ENCODE assay signal across 8 cellular contexts in genomic region chr1:31760901-31761470, GRCh38. TPM values are rescaled to one million over a fixed set of nuclear protein-coding genes. Genes with fewer than 3 reads are reported as not detected.
DNase-seq lines count a peak whose midpoint lies in the region; ATAC-seq and TF ChIP-seq lines count a peak whose summit lies in the region.

No MANE protein-coding gene starts in this region.

- H3K27me3 Mint-ChIP-seq in nephron progenitor cell (ENCODE audit: low read depth, poor library complexity): peaks cover 37% of the 10 kb centered on the region

- H3K36me3 ChIP-seq in PC-3 (ENCODE audit: low read depth, low read length) (no peaks in the 10 kb centered on the region), thymus (ENCODE audit: control insufficient read depth, insufficient read depth) (peaks cover 12% of the 10 kb centered on the region)

- no peak overlapping the region for H3K27ac Mint-ChIP-seq in nephron progenitor cell

- H3K36me3 Mint-ChIP-seq in nephron progenitor cell (ENCODE audit: low read depth): no peaks in the 10 kb centered on the region

- H3F3A ChIP-seq in PC-3 (ENCODE audit: low read length, unreplicated experiment): no peaks in the 10 kb centered on the region

- peaks cover 59% of the 10 kb centered on the region for H3K4me1 Mint-ChIP-seq in nephron progenitor cell

- H3K27me3 ChIP-seq in PC-3 (ENCODE audit: low read length): no peaks in the 10 kb centered on the region
- H3K27me3 ChIP-seq in thymus (ENCODE audit: control insufficient read depth, insufficient read depth): no peaks in the 10 kb centered on the region

- POLR2A ChIA-PET in PC-3 (lab: Charles Lee; ENCODE audit: unreplicated experiment): interaction anchor here (0.7 kb wide), 1 partner anchor 1043 kb away, joined by 5 read pairs; no protein-coding TSS in a partner anchor

- H3K79me2 ChIP-seq in PC-3 (ENCODE audit: low read length): 0 out of 2 replicates have a peak, but pooled peaks cover 5% of the 10 kb centered on the region

- BruUV-seq in PC-3 (replicated peaks; lab: Mats Ljungman, UMichigan): no TSS peak

- ATAC-seq in Right ventricle myocardium inferior (peak; percentile 52), PC-3 (peak; percentile 54), GM18858 (IDR thresholded peaks at IDR 0.05; ENCODE audit: unreplicated experiment) (no peak)

- under 1% methylated on average over 27 of the region's 27 CpGs for WGBS in thymus

- H3K9ac ChIP-seq in PC-3 (ENCODE audit: low read length): peak overlapping the region; percentile 92

- intact Hi-C loops in Right ventricle myocardium inferior (cut with DNase I) (loop anchor here (5.0 kb wide), 1 partner anchor 89 kb away; no protein-coding TSS in a partner anchor), cardiac septum (cut with DNase I) (no loop called here), PC-3 (cut with micrococcal nuclease) (loop anchor here (2.0 to 5.0 kb wide), 3 partner anchors 49 to 176 kb away; partner anchors contain the start of gene PTP4A2)

- peak overlapping the region; percentile 99 for H2AFZ ChIP-seq in PC-3 (ENCODE audit: low read length)

- peak overlapping the region; percentile 89 for H3K27ac ChIP-seq in PC-3 (ENCODE audit: low read length)
- H3K27ac ChIP-seq in thymus (ENCODE audit: low read depth): no peak overlapping the region

- DNase-seq in Right ventricle myocardium inferior (ENCODE audit: missing footprints) (peak; percentile 77), cardiac septum (ENCODE audit: low spot score) (no peak), PC-3 (peak; percentile 80), fibroblast of peridontal ligament (ENCODE audit: extremely low read depth) (peak; percentile 52), nephron progenitor cell (peak; percentile 73)
- peak; percentile 35 to 39 for DNase-seq in activated T-helper 1 cell treated with anti-CD3 and anti-CD28 coated beads, Interleukin-2, amount 50 U/mL, for 16 hours (ENCODE audit: low read depth in 1 of 2, low spot score in 1 of 2)

- H3K4me2 ChIP-seq in PC-3 (ENCODE audit: low read length): peak overlapping the region; percentile 100

- H3K9me2 ChIP-seq in PC-3 (replicated peaks; ENCODE audit: low read length): no peaks in the 10 kb centered on the region

- H3K9me3 ChIP-seq in PC-3 (ENCODE audit: low read length) (no peaks in the 10 kb centered on the region), thymus (ENCODE audit: control insufficient read depth) (no peaks in the 10 kb centered on the region)

- no peaks in the 10 kb centered on the region for H3K9me3 Mint-ChIP-seq in nephron progenitor cell

- peak overlapping the region; percentile 67 for H3K4me3 Mint-ChIP-seq in nephron progenitor cell

- no peak for TF ChIP-seq CTCF in PC-3 (conservative IDR thresholded peaks at IDR 0.05; ENCODE audit: low read depth, low read length)
- TF ChIP-seq CTCF in nephron progenitor cell (IDR thresholded peaks at IDR 0.05): no peak

- CTCF ChIA-PET in PC-3 (lab: Charles Lee): interaction anchor here (0.6 to 1.9 kb wide), 3 partner anchors 28 to 95 kb away, joined by 3 to 23 read pairs (median 4); no protein-coding TSS in a partner anchor

- H4K20me1 ChIP-seq in PC-3 (ENCODE audit: low read length): no peaks in the 10 kb centered on the region

- H3K4me1 ChIP-seq in PC-3 (ENCODE audit: insufficient read depth, low read length): peaks cover 24% of the 10 kb centered on the region
- peaks cover 17% of the 10 kb centered on the region for H3K4me1 ChIP-seq in thymus (ENCODE audit: control insufficient read depth, insufficient read depth, low read length)

- H3K4me3 ChIP-seq in PC-3 (ENCODE audit: low read length): peak overlapping the region; percentile 99
- peak overlapping the region; percentile 75 for H3K4me3 ChIP-seq in thymus (ENCODE audit: low read length)

RNA-seq across cellular contexts. Expression of gene ADGRB2, which starts 3.2 kb away (rescaled TPM):
- total RNA-seq in Right ventricle myocardium inferior (16.1 TPM), cardiac septum (7.7 TPM), PC-3 (2014; rRNA removed) (12.3 and 15.7 TPM in 2 replicates)
- polyA plus RNA-seq in thymus: 24.4 TPM

RNA-seq across cellular contexts. Expression of gene SPOCD1, which starts 54.8 kb away (rescaled TPM):
- total RNA-seq in Right ventricle myocardium inferior: not detected
- 0.19 TPM for total RNA-seq in cardiac septum
- total RNA-seq in PC-3 (2014; rRNA removed): 4.1 and 5.4 TPM in 2 replicates
- 0.41 TPM for polyA plus RNA-seq in thymus

RNA-seq across cellular contexts. Expression of gene COL16A1, which starts 57.2 kb away (rescaled TPM):
- total RNA-seq in Right ventricle myocardium inferior (12.7 TPM), cardiac septum (45.9 TPM), PC-3 (2014; rRNA removed) (1.7 and 5.0 TPM in 2 replicates)
- 39.3 TPM for polyA plus RNA-seq in thymus
